24 cellular contexts compared by ENCODE assay signal in genomic region chr15:53128652-53129051, GRCh38.
"Had no signal": no experiment of that assay in that cellular context is flagged by ENCODE, and none has a peak within 500 bp of the region (broad histone marks: within the 10 kb centered on the region; RNA-seq: fewer than 3 reads in every experiment).

No MANE protein-coding gene starts in this region.

- H3K36me3 Mint-ChIP-seq: naive thymus-derived CD8-positive, alpha-beta T cell; stimulated activated memory B cell treated with anti-CD40 and anti-IgM and Interleukin-4, amounts not matched to agents 10 μg/mL and 1 μg/mL and 100 μg/mL, for 72 hours had no signal

- H3K36me3 ChIP-seq: colonic mucosa, gastrocnemius medialis, heart left ventricle, left lung, ovary, sigmoid colon, spleen, thoracic aorta, tibial nerve, upper lobe of left lung had no signal

- H3K4me2 ChIP-seq: hepatocyte had no signal

- H3K79me2 ChIP-seq: hepatocyte had no signal

- H3K4me3 ChIP-seq: colonic mucosa, gastrocnemius medialis, heart left ventricle, hepatocyte, left lung, ovary, psoas muscle, sigmoid colon, spleen, thoracic aorta, tibial nerve, upper lobe of left lung had no signal

- ATAC-seq: gastrocnemius medialis; heart left ventricle; left cardiac atrium; left lung; naive thymus-derived CD8-positive, alpha-beta T cell; psoas muscle; right cardiac atrium; stimulated activated memory B cell treated with anti-CD40 and anti-IgM and Interleukin-4, amounts not matched to agents 10 μg/mL and 1 μg/mL and 100 μg/mL, for 72 hours had no signal

- H3K4me1 Mint-ChIP-seq: naive thymus-derived CD8-positive, alpha-beta T cell; stimulated activated memory B cell treated with anti-CD40 and anti-IgM and Interleukin-4, amounts not matched to agents 10 μg/mL and 1 μg/mL and 100 μg/mL, for 72 hours had no signal

- H3K27me3 ChIP-seq: colonic mucosa, gastrocnemius medialis, hepatocyte, left lung, ovary, sigmoid colon, spleen, tibial nerve, upper lobe of left lung had no signal

- H3K27ac ChIP-seq: colonic mucosa, gastrocnemius medialis, heart left ventricle, hepatocyte, left lung, ovary, psoas muscle, sigmoid colon, spleen, thoracic aorta, tibial nerve, upper lobe of left lung had no signal

- H3K4me1 ChIP-seq: colonic mucosa, gastrocnemius medialis, heart left ventricle, left lung, psoas muscle, sigmoid colon, spleen, tibial nerve, upper lobe of left lung had no signal

- H3K4me3 Mint-ChIP-seq: dendritic cell treated with granulocyte-macrophage colony-stimulating factor and Interleukin-4, amounts not matched to agents 40 ng/mL and 50 ng/mL, for 4 days; naive thymus-derived CD8-positive, alpha-beta T cell; nephron progenitor cell; stimulated activated memory B cell treated with anti-CD40 and anti-IgM and Interleukin-4, amounts not matched to agents 10 μg/mL and 1 μg/mL and 100 μg/mL, for 72 hours; stimulated activated naive CD8-positive, alpha-beta T cell treated with anti-CD3 and anti-CD28 coated beads, Interleukin-15, Interleukin-2, amounts not matched to agents 100 ng/mL and 50 ng/mL, for 24 hours had no signal

- DNase-seq: colonic mucosa; effector memory CD4-positive, alpha-beta T cell; erythroblast; gastrocnemius medialis; heart left ventricle; left cardiac atrium; left lung; naive thymus-derived CD8-positive, alpha-beta T cell; nephron progenitor cell; occipital lobe; ovary; posterior cingulate gyrus; psoas muscle; right cardiac atrium; sigmoid colon; spleen; stimulated activated CD4-positive, alpha-beta T cell treated with anti-CD3 and anti-CD28 coated beads, Interleukin-4, amount 100 ng/mL, for 4 hours; upper lobe of left lung had no signal

- H3K9me3 ChIP-seq: colonic mucosa, gastrocnemius medialis, heart left ventricle, left lung, ovary, psoas muscle, sigmoid colon, spleen, thoracic aorta, tibial nerve, upper lobe of left lung had no signal

- H2AFZ ChIP-seq: hepatocyte had no signal

- H3K27ac Mint-ChIP-seq: dendritic cell treated with granulocyte-macrophage colony-stimulating factor and Interleukin-4, amounts not matched to agents 40 ng/mL and 50 ng/mL, for 4 days; naive thymus-derived CD8-positive, alpha-beta T cell; nephron progenitor cell; stimulated activated memory B cell treated with anti-CD40 and anti-IgM and Interleukin-4, amounts not matched to agents 10 μg/mL and 1 μg/mL and 100 μg/mL, for 72 hours; stimulated activated naive CD8-positive, alpha-beta T cell treated with anti-CD3 and anti-CD28 coated beads, Interleukin-15, Interleukin-2, amounts not matched to agents 100 ng/mL and 50 ng/mL, for 24 hours had no signal

- H3K9me3 Mint-ChIP-seq: nephron progenitor cell; stimulated activated naive CD8-positive, alpha-beta T cell treated with anti-CD3 and anti-CD28 coated beads, Interleukin-15, Interleukin-2, amounts not matched to agents 100 ng/mL and 50 ng/mL, for 24 hours had no signal

- H3K27me3 Mint-ChIP-seq: dendritic cell treated with granulocyte-macrophage colony-stimulating factor and Interleukin-4, amounts not matched to agents 40 ng/mL and 50 ng/mL, for 4 days; stimulated activated memory B cell treated with anti-CD40 and anti-IgM and Interleukin-4, amounts not matched to agents 10 μg/mL and 1 μg/mL and 100 μg/mL, for 72 hours; stimulated activated naive CD8-positive, alpha-beta T cell treated with anti-CD3 and anti-CD28 coated beads, Interleukin-15, Interleukin-2, amounts not matched to agents 100 ng/mL and 50 ng/mL, for 24 hours had no signal
